ENCODE assay signal across 23 cellular contexts in genomic region chr20:34820805-34821578, GRCh38. TPM values are rescaled to one million over a fixed set of nuclear protein-coding genes. Genes with fewer than 3 reads are reported as not detected.
DNase-seq lines count a peak whose midpoint lies in the region; ATAC-seq and TF ChIP-seq lines count a peak whose summit lies in the region.
"Had no signal": no experiment of that assay in that cellular context is flagged by ENCODE, and none has a peak within 500 bp of the region (broad histone marks: within the 10 kb centered on the region; RNA-seq: fewer than 3 reads in every experiment).

No MANE protein-coding gene starts in this region.

- intact Hi-C loops in natural killer cell (cut with micrococcal nuclease) (no loop called here), esophagus muscularis mucosa (cut with DNase I) (no loop called here), ovary (cut with DNase I) (no loop called here)

- peaks cover 45 to 89% (median 83%) of the 10 kb centered on the region in 4 donors for H3K4me1 ChIP-seq in esophagus muscularis mucosa
- peaks cover 10% of the 10 kb centered on the region for H3K4me1 ChIP-seq in ovary (ENCODE audit: insufficient read depth)

- no peaks in the 10 kb centered on the region for H3K27me3 Mint-ChIP-seq in natural killer cell (ENCODE audit: low read depth in 2 of 2)
- H3K27me3 Mint-ChIP-seq in natural killer cell treated with Interleukin-12 subunit alpha and Interleukin-12 subunit beta and Interleukin-15 and Interleukin-18, amount 100 ng/mL, for 72 hours: no peaks in the 10 kb centered on the region
- H3K27me3 Mint-ChIP-seq in neural crest cell (ENCODE audit: low read depth): no peaks in the 10 kb centered on the region

- H3K4me3 Mint-ChIP-seq in natural killer cell (no peak overlapping the region), neural crest cell (peak overlapping the region; percentile 11)
- H3K4me3 Mint-ChIP-seq in natural killer cell treated with Interleukin-12 subunit alpha and Interleukin-12 subunit beta and Interleukin-15 and Interleukin-18, amount 100 ng/mL, for 72 hours: no peak overlapping the region
- H3K4me3 Mint-ChIP-seq: GM23338 had no signal

- no peak for ATAC-seq in natural killer cell
- ATAC-seq in natural killer cell treated with Interleukin-12 subunit alpha and Interleukin-12 subunit beta and Interleukin-15 and Interleukin-18, amount 100 ng/mL, for 72 hours: no peak
- ATAC-seq in GM21723 (IDR thresholded peaks at IDR 0.05; ENCODE audit: unreplicated experiment): no peak
- ATAC-seq: GM23338 had no signal

- H3K27ac ChIP-seq in esophagus muscularis mucosa (replicated peaks in 1 of 4) (no peak overlapping the region), ovary (no peak overlapping the region)
- H3K27ac ChIP-seq: HL-60, KMS-11 had no signal

- TF ChIP-seq EP300 in esophagus muscularis mucosa (IDR thresholded peaks at IDR 0.05): no peak
- no peak for TF ChIP-seq EP300 in ovary (IDR thresholded peaks at IDR 0.05)

- H3K9me3 Mint-ChIP-seq in natural killer cell (no peaks in the 10 kb centered on the region), neural crest cell (no peaks in the 10 kb centered on the region)
- no peaks in the 10 kb centered on the region for H3K9me3 Mint-ChIP-seq in natural killer cell treated with Interleukin-12 subunit alpha and Interleukin-12 subunit beta and Interleukin-15 and Interleukin-18, amount 100 ng/mL, for 72 hours
- H3K9me3 Mint-ChIP-seq: CD8-positive, alpha-beta memory T cell had no signal

- TF ChIP-seq CTCF in natural killer cell (IDR thresholded peaks at IDR 0.05) (no peak), esophagus muscularis mucosa (IDR thresholded peaks at IDR 0.05) (no peak), neural crest cell (conservative IDR thresholded peaks at IDR 0.05) (no peak), ovary (IDR thresholded peaks at IDR 0.05) (no peak)

- TF ChIP-seq POLR2A in esophagus muscularis mucosa (IDR thresholded peaks at IDR 0.05; ENCODE audit: low read depth) (no peak), ovary (IDR thresholded peaks at IDR 0.05) (no peak)

- H3K27me3 ChIP-seq in esophagus muscularis mucosa: no peaks in the 10 kb centered on the region
- no peaks in the 10 kb centered on the region for H3K27me3 ChIP-seq in ovary

- H3K4me1 Mint-ChIP-seq in natural killer cell: peaks cover 62 to 73% of the 10 kb centered on the region in 2 donors
- H3K4me1 Mint-ChIP-seq in natural killer cell treated with Interleukin-12 subunit alpha and Interleukin-12 subunit beta and Interleukin-15 and Interleukin-18, amount 100 ng/mL, for 72 hours (ENCODE audit: low read depth in 2 of 2): peaks cover 33 to 53% of the 10 kb centered on the region in 2 donors
- peaks cover 54% of the 10 kb centered on the region for H3K4me1 Mint-ChIP-seq in neural crest cell

- H3K4me3 ChIP-seq in esophagus muscularis mucosa: no peak overlapping the region
- no peak overlapping the region for H3K4me3 ChIP-seq in ovary
- H3K4me3 ChIP-seq: GM23338, HAP-1 had no signal

- no peaks in the 10 kb centered on the region for H3K36me3 ChIP-seq in esophagus muscularis mucosa
- H3K36me3 ChIP-seq in ovary: no peaks in the 10 kb centered on the region

- H3K36me3 Mint-ChIP-seq in natural killer cell (no peaks in the 10 kb centered on the region), neural crest cell (ENCODE audit: low read depth) (peaks cover 7% of the 10 kb centered on the region)
- no peaks in the 10 kb centered on the region for H3K36me3 Mint-ChIP-seq in natural killer cell treated with Interleukin-12 subunit alpha and Interleukin-12 subunit beta and Interleukin-15 and Interleukin-18, amount 100 ng/mL, for 72 hours

- WGBS in esophagus muscularis mucosa: 68% methylated on average over 8 of the region's 8 CpGs
- WGBS in ovary, 3 donors: 52 to 65% (median 52%) methylated on average over 8 of the region's 8 CpGs

- H3K27ac Mint-ChIP-seq in natural killer cell: peak overlapping the region; percentile 21 to 61
- H3K27ac Mint-ChIP-seq in natural killer cell treated with Interleukin-12 subunit alpha and Interleukin-12 subunit beta and Interleukin-15 and Interleukin-18, amount 100 ng/mL, for 72 hours: no peak overlapping the region
- no peak overlapping the region for H3K27ac Mint-ChIP-seq in neural crest cell (ENCODE audit: unreplicated experiment)
- H3K27ac Mint-ChIP-seq: GM23338 had no signal

- DNase-seq in natural killer cell: no peak
- no peak for DNase-seq in natural killer cell treated with Interleukin-12 subunit alpha and Interleukin-12 subunit beta and Interleukin-15 and Interleukin-18, amount 100 ng/mL, for 72 hours (ENCODE audit: low spot score)
- DNase-seq in esophagus muscularis mucosa (ENCODE audit: extremely low spot score): peak; percentile 42
- DNase-seq in neural crest cell (ENCODE audit: low read depth, low spot score): no peak
- no peak for DNase-seq in NCI-H146 (lab: John Stamatoyannopoulos, UW)
- DNase-seq in ovary: no peak
- DNase-seq in activated CD4-positive, CD25-positive, alpha-beta regulatory T cell treated with anti-CD3 and anti-CD28 coated beads, Interleukin-2, amount 50 U/mL, for 72 hours: no peak
- DNase-seq: 8988T; C1 segment of cervical spinal cord; Calu3; CD8-positive, alpha-beta memory T cell; DMS153; NCI-H1694 treated with DMSO at 0.1 percent for 48 hours; NCI-H2081 treated with DMSO at 0.1 percent for 48 hours; NCI-H2171 treated with DMSO at 0.1 percent for 48 hours; NCI-H446; NCI-H526; SHP77 had no signal

- H3K9me3 ChIP-seq in esophagus muscularis mucosa: no peaks in the 10 kb centered on the region
- H3K9me3 ChIP-seq in ovary: no peaks in the 10 kb centered on the region
- H3K9me3 ChIP-seq: HAP-1 had no signal

RNA-seq across cellular contexts. Expression of gene NCOA6, which starts 4.5 kb away (rescaled TPM):
- total RNA-seq in natural killer cell (10 to 100 TPM; 34.7 to 41.6 (median 37.0) TPM), esophagus muscularis mucosa (10 to 100 TPM; 14.9 to 30.2 (median 23.3) TPM), neural crest cell (76.0 and 79.5 TPM in 2 replicates), ovary (10 to 100 TPM; 10.5 to 31.7 (median 23.9) TPM)
- total RNA-seq in natural killer cell treated with Interleukin-12 subunit alpha and Interleukin-12 subunit beta and Interleukin-15 and Interleukin-18, amount 100 ng/mL, for 72 hours: 10 to 100 TPM; 24.7 to 30.7 TPM
- polyA plus RNA-seq in ovary: 10 to 100 TPM; 14.0 to 28.6 TPM

RNA-seq across cellular contexts. Expression of gene GGT7, which starts 51.7 kb away (rescaled TPM):
- total RNA-seq in natural killer cell (10 to 100 TPM in 2 of 3 donors, 1 to 10 TPM in 1; 7.4 to 12.8 (median 12.1) TPM), esophagus muscularis mucosa (10 to 100 TPM in 1 of 4 donors, 1 to 10 TPM in 3; 7.6 to 11.9 (median 9.4) TPM), neural crest cell (64.1 and 67.7 TPM in 2 replicates), ovary (10 to 100 TPM; 16.9 to 30.3 (median 19.5) TPM)
- 1 to 10 TPM; 4.0 to 7.3 TPM for total RNA-seq in natural killer cell treated with Interleukin-12 subunit alpha and Interleukin-12 subunit beta and Interleukin-15 and Interleukin-18, amount 100 ng/mL, for 72 hours
- polyA plus RNA-seq in ovary: 10 to 100 TPM in 1 of 2 donors, 1 to 10 TPM in 1; 4.4 to 15.5 TPM

RNA-seq across cellular contexts. Expression of gene ACSS2, which starts 55.4 kb away (rescaled TPM):
- total RNA-seq in natural killer cell (10 to 100 TPM in 1 of 3 donors, 1 to 10 TPM in 2; 2.4 to 11.4 (median 7.5) TPM), esophagus muscularis mucosa (10 to 100 TPM; 34.8 to 90.7 (median 62.8) TPM), neural crest cell (84.9 and 90.9 TPM in 2 replicates), ovary (10 to 100 TPM; 26.8 to 42.6 (median 39.1) TPM)
- 10 to 100 TPM in 1 of 2 donors, 1 to 10 TPM in 1; 2.4 to 13.4 TPM for total RNA-seq in natural killer cell treated with Interleukin-12 subunit alpha and Interleukin-12 subunit beta and Interleukin-15 and Interleukin-18, amount 100 ng/mL, for 72 hours
- polyA plus RNA-seq in ovary: 10 to 100 TPM; 25.3 to 59.7 TPM

Comparison
In these comparisons a context has a peak if more than half of its experiments do, and no peak if none do; other contexts are left out.
1. H3K27ac Mint-ChIP-seq: peak in natural killer cell (2 of 2); none in natural killer cell treated with Interleukin-12 subunit alpha and Interleukin-12 subunit beta and Interleukin-15 and Interleukin-18, amount 100 ng/mL, for 72 hours (0 of 2) and neural crest cell (single experiment).